In the genomic region with DNA sequence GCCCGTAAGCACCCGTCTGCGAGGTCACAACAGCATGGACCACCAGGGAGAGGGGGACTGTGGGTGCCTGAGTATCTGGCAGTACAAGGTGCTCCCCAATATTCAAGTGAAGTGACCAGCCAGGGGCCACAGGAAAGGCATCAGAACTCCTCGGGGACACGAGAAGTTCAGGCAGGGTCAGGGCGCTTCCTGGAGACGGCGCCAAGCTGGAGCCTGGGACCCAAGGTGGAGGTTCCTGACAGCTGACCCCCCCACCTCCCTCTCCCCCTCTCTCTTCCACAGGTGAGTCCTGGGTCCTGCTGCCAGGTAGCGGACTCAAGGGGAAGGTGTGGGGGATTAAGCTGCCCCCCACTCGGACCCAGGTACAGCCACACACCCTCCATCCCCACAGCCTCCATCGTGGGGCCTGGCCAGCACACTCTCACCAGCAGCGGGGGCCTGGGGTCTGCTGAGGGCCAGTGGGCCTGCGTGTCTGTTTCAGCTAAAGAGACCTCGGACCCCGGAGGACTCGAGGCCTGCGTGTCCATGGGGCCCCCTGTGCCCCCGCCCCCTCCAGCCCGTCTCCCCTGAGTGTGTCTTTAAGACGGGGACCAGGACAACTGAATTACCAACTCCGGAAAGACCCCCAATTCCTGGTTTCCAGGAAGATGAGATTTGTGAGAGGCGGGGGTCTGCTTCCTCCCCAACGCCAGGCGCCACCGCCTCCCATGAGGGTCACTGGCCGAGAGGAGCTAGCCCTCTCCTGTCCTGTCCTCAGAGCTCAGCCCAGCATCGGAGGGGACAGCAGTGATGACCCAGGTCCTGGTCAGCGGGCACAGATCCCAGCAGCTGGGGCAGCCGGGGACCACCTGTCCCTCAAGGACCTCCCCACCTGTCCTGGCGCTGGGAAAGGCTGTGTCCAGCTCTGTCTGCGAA, we compare ENCODE assay signal across 12 cellular contexts. TPM values are rescaled to one million over a fixed set of nuclear protein-coding genes. Genes with fewer than 3 reads are reported as not detected.
A peak's percentile ranks its signal among the peaks of the same experiment; 100 is the strongest.
DNase-seq lines count a peak whose midpoint lies in the region; ATAC-seq, FAIRE-seq and TF ChIP-seq lines count a peak whose summit lies in the region.
"Had no signal": no experiment of that assay in that cellular context is flagged by ENCODE, and none has a peak within 500 bp of the region (broad histone marks: within the 10 kb centered on the region; RNA-seq: fewer than 3 reads in every experiment).

No MANE protein-coding gene starts in this region.

- DNase-seq in CD4-positive, alpha-beta memory T cell, result peak in 1 of 5 donors; percentile 42
- DNase-seq in coronary artery (ENCODE audit: low spot score) (no peak), neural progenitor cell (ENCODE audit: low spot score) (no peak), NCI-H774 (lab: John Stamatoyannopoulos, UW) (no peak), small intestine (no peak)
- DNase-seq: NCI-H2029 treated with DMSO at 0.1 percent for 48 hours had no signal

- POLR2A ChIA-PET in CD4-positive, alpha-beta memory T cell (lab: Charles Lee; ENCODE audit: partially characterized antibody), result interaction anchor here (0.9 to 2.4 kb wide), 3 partner anchors 8 to 15 kb away, joined by 3 to 6 read pairs (median 4); no protein-coding TSS in a partner anchor

- no peaks in the 10 kb centered on the region for H3K36me3 Mint-ChIP-seq in CD4-positive, alpha-beta memory T cell
- H3K36me3 Mint-ChIP-seq in IgD-negative memory B cell (peaks cover under 1% of the 10 kb centered on the region), neural progenitor cell (peaks cover under 1% of the 10 kb centered on the region)

- no peak overlapping the region for H3K9ac ChIP-seq in neural progenitor cell

- H3K27me3 ChIP-seq in CD4-positive, alpha-beta memory T cell (ENCODE audit: insufficient read depth, low read length), result no peaks in the 10 kb centered on the region
- H3K27me3 ChIP-seq in neural progenitor cell (peaks cover 51% of the 10 kb centered on the region), small intestine (ENCODE audit: control insufficient read depth in 2 of 2, insufficient read depth in 2 of 2, low read length in 2 of 2) (peaks cover 0 to 5% of the 10 kb centered on the region in 2 donors)

- no peak for ATAC-seq in GM19023 (IDR thresholded peaks at IDR 0.05; ENCODE audit: unreplicated experiment)
- ATAC-seq in HG03520 (IDR thresholded peaks at IDR 0.05; ENCODE audit: unreplicated experiment), result no peak

- H3K27ac ChIP-seq in CD4-positive, alpha-beta memory T cell (ENCODE audit: low read depth, low read length), result peak overlapping the region; percentile 67
- no peak overlapping the region for H3K27ac ChIP-seq in coronary artery
- H3K27ac ChIP-seq in neural progenitor cell, result no peak overlapping the region
- H3K27ac ChIP-seq in small intestine (ENCODE audit: low read depth in 1 of 2, low read length in 1 of 2), result no peak overlapping the region

- no peak for TF ChIP-seq CTCF in coronary artery (IDR thresholded peaks at IDR 0.05)
- TF ChIP-seq CTCF in neural progenitor cell (IDR thresholded peaks at IDR 0.05), result no peak

- intact Hi-C loops in CD4-positive, alpha-beta memory T cell (cut with micrococcal nuclease), result no loop called here

- H3K4me2 ChIP-seq in neural progenitor cell, result peak overlapping the region; percentile 89

- peaks cover 0 to 5% (median 1%) of the 10 kb centered on the region in 4 donors for H3K4me1 Mint-ChIP-seq in CD4-positive, alpha-beta memory T cell
- H3K4me1 Mint-ChIP-seq in IgD-negative memory B cell (peaks cover 0 to 1% (median 0%) of the 10 kb centered on the region in 3 donors), neural progenitor cell (peaks cover 6% of the 10 kb centered on the region)
- H3K4me1 Mint-ChIP-seq: neural crest cell had no signal

- peak overlapping the region; percentile 83 to 89 (median 86) for H3K27ac Mint-ChIP-seq in CD4-positive, alpha-beta memory T cell
- H3K27ac Mint-ChIP-seq in IgD-negative memory B cell, result peak overlapping the region in 1 of 3 donors; percentile 85
- H3K27ac Mint-ChIP-seq in neural progenitor cell, result no peak overlapping the region

- 50 to 72% (median 63%) methylated on average over 30 to 31 of the region's 31 CpGs for WGBS in small intestine, 3 donors

- H3K9me3 ChIP-seq in CD4-positive, alpha-beta memory T cell (ENCODE audit: control insufficient read depth in 1 of 2, low read length in 2 of 2), result no peaks in the 10 kb centered on the region
- H3K9me3 ChIP-seq in neural progenitor cell (ENCODE audit: low read depth) (no peaks in the 10 kb centered on the region), small intestine (ENCODE audit: control insufficient read depth, low read depth) (no peaks in the 10 kb centered on the region)

- peaks cover 7% of the 10 kb centered on the region for H3F3A ChIP-seq in neural progenitor cell (ENCODE audit: low read depth)

- FAIRE-seq in small intestine (lab: Jason Lieb, UNC), result no peak
- FAIRE-seq: colon, urothelium cell line had no signal

- peak overlapping the region; percentile 54 to 69 (median 60) for H3K4me3 Mint-ChIP-seq in CD4-positive, alpha-beta memory T cell
- peak overlapping the region; percentile 23 to 60 (median 50) for H3K4me3 Mint-ChIP-seq in IgD-negative memory B cell
- H3K4me3 Mint-ChIP-seq in neural progenitor cell, result peak overlapping the region; percentile 72
- H3K4me3 Mint-ChIP-seq: neural crest cell had no signal

- no peaks in the 10 kb centered on the region for H3K36me3 ChIP-seq in CD4-positive, alpha-beta memory T cell (ENCODE audit: insufficient read depth, low read length)
- H3K36me3 ChIP-seq in neural progenitor cell (no peaks in the 10 kb centered on the region), small intestine (ENCODE audit: control insufficient read depth in 2 of 2, insufficient read depth in 2 of 2, low read length in 2 of 2) (no peaks in the 10 kb centered on the region)

- no peaks in the 10 kb centered on the region for H4K20me1 ChIP-seq in neural progenitor cell (ENCODE audit: low read depth)

- H3K9me3 Mint-ChIP-seq in CD4-positive, alpha-beta memory T cell, result peaks cover 0 to 5% (median under 1%) of the 10 kb centered on the region in 8 donors
- H3K9me3 Mint-ChIP-seq in IgD-negative memory B cell (peaks cover 0 to under 1% (median 0%) of the 10 kb centered on the region in 3 donors), neural progenitor cell (peaks cover 2% of the 10 kb centered on the region)
- H3K9me3 Mint-ChIP-seq: neural crest cell had no signal

- H3K4me3 ChIP-seq in CD4-positive, alpha-beta memory T cell (ENCODE audit: low read length in 2 of 2), result peak overlapping the region in 1 of 2 donors; percentile 6
- H3K4me3 ChIP-seq in coronary artery, result peak overlapping the region; percentile 68
- peak overlapping the region; percentile 64 for H3K4me3 ChIP-seq in neural progenitor cell
- H3K4me3 ChIP-seq in small intestine (ENCODE audit: low read depth in 1 of 2, low read length in 2 of 2), result no peak overlapping the region

- H3K79me2 ChIP-seq in neural progenitor cell (ENCODE audit: low read depth), result no peaks in the 10 kb centered on the region

- peaks cover 7% of the 10 kb centered on the region for H3K4me1 ChIP-seq in CD4-positive, alpha-beta memory T cell (ENCODE audit: insufficient read depth, low read length)
- peaks cover 3% of the 10 kb centered on the region for H3K4me1 ChIP-seq in neural progenitor cell
- H3K4me1 ChIP-seq in small intestine (ENCODE audit: control insufficient read depth in 2 of 2, insufficient read depth in 1 of 2, low read depth in 1 of 2, low read length in 1 of 2), result no peaks in the 10 kb centered on the region

- no peak overlapping the region for H2AFZ ChIP-seq in neural progenitor cell (replicated peaks)

- CTCF ChIA-PET in CD4-positive, alpha-beta memory T cell (lab: Charles Lee; ENCODE audit: partially characterized antibody), result no interaction called here

- no peaks in the 10 kb centered on the region for H3K27me3 Mint-ChIP-seq in CD4-positive, alpha-beta memory T cell
- H3K27me3 Mint-ChIP-seq in IgD-negative memory B cell, result no peaks in the 10 kb centered on the region
- peaks cover 4% of the 10 kb centered on the region for H3K27me3 Mint-ChIP-seq in neural progenitor cell (ENCODE audit: insufficient read depth, low read depth)

RNA-seq across cellular contexts. Expression of a gene that starts 6.2 kb away (rescaled TPM):
- 1 to 10 TPM; 8.0 to 8.6 TPM for total RNA-seq in CD4-positive, alpha-beta memory T cell
- polyA plus RNA-seq in CD4-positive, alpha-beta memory T cell, result 10 to 100 TPM; 22.1 to 27.1 TPM
- 3.5 TPM for polyA plus RNA-seq in IgD-negative memory B cell
- not detected in 2 replicates for total RNA-seq in neural progenitor cell (ENCODE audit: low replicate concordance)
- 1 to 10 TPM in 2 of 3 donors, not detected in 1; 1.8 to 5.9 TPM for polyA plus RNA-seq in small intestine
- total RNA-seq: neural crest cell had no signal

RNA-seq across cellular contexts. Expression of a gene that starts 13.7 kb away (rescaled TPM):
- 10 to 100 TPM; 13.5 to 15.5 TPM for total RNA-seq in CD4-positive, alpha-beta memory T cell
- 10 to 100 TPM; 63.2 to 75.1 TPM for polyA plus RNA-seq in CD4-positive, alpha-beta memory T cell
- not detected for polyA plus RNA-seq in IgD-negative memory B cell
- 0.09 TPM in 1 of 2 replicates, not detected in the other for total RNA-seq in neural progenitor cell (ENCODE audit: low replicate concordance)
- 1 to 10 TPM in 2 of 3 donors, not detected in 1; 3.1 to 3.5 TPM for polyA plus RNA-seq in small intestine

RNA-seq across cellular contexts. Expression of a gene that starts 26.5 kb away (rescaled TPM):
- total RNA-seq in CD4-positive, alpha-beta memory T cell, result not detected
- under 1 TPM; 0.27 to 0.45 TPM for polyA plus RNA-seq in CD4-positive, alpha-beta memory T cell
- polyA plus RNA-seq in IgD-negative memory B cell (not detected), small intestine (under 1 TPM in 1 of 3 donors, not detected in 2; 0.36 TPM)
- 0.22 TPM in 1 of 2 replicates, not detected in the other for total RNA-seq in neural progenitor cell (ENCODE audit: low replicate concordance)
- total RNA-seq: neural crest cell had no signal

RNA-seq across cellular contexts. Expression of a gene that starts 31.6 kb away (rescaled TPM):
- total RNA-seq in CD4-positive, alpha-beta memory T cell, result 100 to 1,000 TPM; 125 to 138 TPM
- 100 to 1,000 TPM in 1 of 2 donors, 10 to 100 TPM in 1; 97.4 to 106 TPM for polyA plus RNA-seq in CD4-positive, alpha-beta memory T cell
- polyA plus RNA-seq in IgD-negative memory B cell (121 TPM), small intestine (100 to 1,000 TPM in 2 of 3 donors, 10 to 100 TPM in 1; 91.2 to 170 (median 132) TPM)
- total RNA-seq in neural progenitor cell (ENCODE audit: low replicate concordance), result 16.6 and 43.4 TPM in 2 replicates

RNA-seq across cellular contexts. Expression of a gene that starts 31.8 kb away (rescaled TPM):
- 10 to 100 TPM; 23.0 to 23.7 TPM for total RNA-seq in CD4-positive, alpha-beta memory T cell
- 10 to 100 TPM in 1 of 2 donors, 1 to 10 TPM in 1; 5.4 to 14.4 TPM for polyA plus RNA-seq in CD4-positive, alpha-beta memory T cell
- polyA plus RNA-seq in IgD-negative memory B cell (5.6 TPM), small intestine (10 to 100 TPM in 1 of 3 donors, 1 to 10 TPM in 2; 2.7 to 10.2 (median 3.5) TPM)
- 15.8 and 32.4 TPM in 2 replicates for total RNA-seq in neural progenitor cell (ENCODE audit: low replicate concordance)

Comparison
In these comparisons a context has a peak if more than half of its experiments do, and no peak if none do; other contexts are left out.
1. H3K4me3 ChIP-seq: peak in coronary artery (single experiment) and neural progenitor cell (single experiment); none in small intestine (0 of 2).
2. RNA of a gene that starts 13.7 kb away (polyA plus RNA-seq): 63.2 to 75.1 TPM in CD4-positive, alpha-beta memory T cell; 3.1 to 3.5 TPM in small intestine and not detected in IgD-negative memory B cell (single experiment); every median in the first group is over 10 times any median in the second.
3. Peak in every context shown above with its lines, with median percentiles within 50 percentile points of each other: H3K4me3 Mint-ChIP-seq.